Comparison of ENCODE assay signal across 8 cellular contexts in genomic region chr2:45649457-45649854, GRCh38. TPM values are rescaled to one million over a fixed set of nuclear protein-coding genes. Genes with fewer than 3 reads are reported as not detected.
A peak's percentile ranks its signal among the peaks of the same experiment; 100 is the strongest.
DNase-seq lines count a peak whose midpoint lies in the region; ATAC-seq, FAIRE-seq and TF ChIP-seq lines count a peak whose summit lies in the region.

No MANE protein-coding gene starts in this region.

- 7 to 11% (median 7%) methylated on average over 10 of the region's 10 CpGs for WGBS in adipose tissue, 3 donors
- WGBS in suprapubic skin, result 16% methylated on average over 10 of the region's 10 CpGs

- no peak overlapping the region for H3K27ac ChIP-seq in A673 (ENCODE audit: low read depth, low read length, poor library complexity, severe bottlenecking)
- peak overlapping the region; percentile 96; the same call in 1 of the 2 replicates for H3K27ac ChIP-seq in HEK293 (ENCODE audit: extremely low read depth, low read depth, low read length)
- H3K27ac ChIP-seq in adipose tissue (ENCODE audit: low read depth, low read length), result peak overlapping the region; percentile 94
- H3K27ac ChIP-seq in kidney (ENCODE audit: low read depth in 2 of 2, low read length in 2 of 2), result peak overlapping the region; percentile 97 to 99
- H3K27ac ChIP-seq in suprapubic skin, result peak overlapping the region; percentile 98

- peaks cover 44% of the 10 kb centered on the region for H3K27me3 ChIP-seq in A673 (replicated peaks; ENCODE audit: insufficient read depth, low read depth, low read length, poor library complexity)
- H3K27me3 ChIP-seq in suprapubic skin, result no peaks in the 10 kb centered on the region

- intact Hi-C loops in A673 (cut with micrococcal nuclease; ENCODE audit: unreplicated experiment) (no loop called here), kidney (cut with DNase I) (loop anchor here (10.0 kb wide), 1 partner anchor 125 kb away; no protein-coding TSS in a partner anchor)

- POLR2A ChIA-PET in A673 (lab: Charles Lee; ENCODE audit: low non-redundant PET) (no interaction called here), HEK293 (lab: Yijun Ruan, JAX) (interaction anchor here (1.1 to 1.2 kb wide), 2 partner anchors 113 to 129 kb away, joined by 3 read pairs; no protein-coding TSS in a partner anchor), GM10248 (lab: Yijun Ruan, JAX) (interaction anchor here (0.6 to 0.9 kb wide), 3 partner anchors 39 to 80 kb away, joined by 3 to 5 read pairs (median 3); partner anchors contain the start of gene SRBD1)

- BruUV-seq in A673 (replicated peaks; lab: Mats Ljungman, UMichigan), result no TSS peak

- peak overlapping the region; percentile 73 for H3K4me3 ChIP-seq in A673 (ENCODE audit: low read depth, low read length, poor library complexity, severe bottlenecking)
- peak overlapping the region; percentile 75; the same call in 1 of the 2 replicates for H3K4me3 ChIP-seq in HEK293 (ENCODE audit: low read depth, low read length)
- H3K4me3 ChIP-seq in kidney (ENCODE audit: low read length in 2 of 2), result peak overlapping the region; percentile 76 to 95
- H3K4me3 ChIP-seq in suprapubic skin, result peak overlapping the region; percentile 94

- H3K4me1 ChIP-seq in A673 (ENCODE audit: insufficient read depth, low read length, poor library complexity, severe bottlenecking) (peaks cover 19% of the 10 kb centered on the region), HEK293 (ENCODE audit: control insufficient read depth, insufficient read depth, low read length) (peaks cover 22% of the 10 kb centered on the region), kidney (ENCODE audit: control insufficient read depth in 1 of 2, insufficient read depth in 1 of 2, low read depth in 1 of 2, low read length in 2 of 2) (peaks cover 18 to 32% of the 10 kb centered on the region in 2 donors), suprapubic skin (peaks cover 39% of the 10 kb centered on the region)

- DNase-seq in A673 (ENCODE audit: low spot score) (no peak), kidney (no peak), suprapubic skin (ENCODE audit: low spot score in 2 of 2) (no peak), NCI-H226 (no peak), GM10248 (ENCODE audit: extremely low spot score) (no peak)

- TF ChIP-seq EP300 in suprapubic skin (IDR thresholded peaks at IDR 0.05), result no peak

- FAIRE-seq in kidney (lab: Jason Lieb, UNC), result no peak

- ATAC-seq in GM21786 (IDR thresholded peaks at IDR 0.05; ENCODE audit: unreplicated experiment), result no peak

- no peaks in the 10 kb centered on the region for H3K36me3 ChIP-seq in A673 (ENCODE audit: insufficient read depth, low read length, poor library complexity, severe bottlenecking)
- H3K36me3 ChIP-seq in HEK293 (ENCODE audit: control insufficient read depth in 2 of 2, insufficient read depth in 1 of 2, low read length in 2 of 2), result no peaks in the 10 kb centered on the region
- no peaks in the 10 kb centered on the region for H3K36me3 ChIP-seq in kidney (ENCODE audit: control insufficient read depth in 1 of 2, insufficient read depth in 2 of 2, low read length in 2 of 2)
- H3K36me3 ChIP-seq in suprapubic skin, result no peaks in the 10 kb centered on the region

- TF ChIP-seq CTCF in A673 (conservative IDR thresholded peaks at IDR 0.05; ENCODE audit: low read depth, low read length), result no peak
- TF ChIP-seq CTCF in HEK293 (tag by site-specific recombination; IDR thresholded peaks at IDR 0.05), result no peak
- TF ChIP-seq CTCF in kidney (IDR thresholded peaks at IDR 0.05; ENCODE audit: borderline replicate concordance, extremely low read depth, insufficient read depth), result no peak
- TF ChIP-seq CTCF in suprapubic skin (IDR thresholded peaks at IDR 0.05), result no peak
- no peak for TF ChIP-seq CTCF in GM10248 (IDR thresholded peaks at IDR 0.05; ENCODE audit: control extremely low read depth, extremely low read depth, low read depth, missing control alignments)

- H3K9me3 ChIP-seq in A673 (ENCODE audit: low read depth, low read length, poor library complexity, severe bottlenecking) (no peaks in the 10 kb centered on the region), HEK293 (ENCODE audit: control insufficient read depth, insufficient read depth, low read depth, low read length) (no peaks in the 10 kb centered on the region), kidney (ENCODE audit: control insufficient read depth in 1 of 2, low read length in 2 of 2) (no peaks in the 10 kb centered on the region), suprapubic skin (no peaks in the 10 kb centered on the region)

- no peak for TF ChIP-seq POLR2A in suprapubic skin (IDR thresholded peaks at IDR 0.05)

- CTCF ChIA-PET in A673 (lab: Charles Lee) (no interaction called here), HEK293 (lab: Yijun Ruan, JAX) (interaction anchor here (0.5 to 1.6 kb wide), 6 partner anchors 22 to 287 kb away, joined by 3 to 13 read pairs (median 3); no protein-coding TSS in a partner anchor), GM10248 (lab: Yijun Ruan, JAX) (interaction anchor here (1.0 to 3.0 kb wide), 7 partner anchors 10 to 287 kb away, joined by 3 to 12 read pairs (median 7); no protein-coding TSS in a partner anchor)

- peak overlapping the region; percentile 57 to 85 for H3K9ac ChIP-seq in kidney (ENCODE audit: low read length in 2 of 2)

TF ChIP-seq in HEK293, 187 proteins besides CTCF, POLR2A, EP300 and RAD21:
- TF ChIP-seq ZNF654 (tag by site-specific recombination; IDR thresholded peaks at IDR 0.05; ENCODE audit: low read depth) (peak; percentile 11; the same call in 1 of the 2 replicates), WT1 (tag by site-specific recombination; IDR thresholded peaks at IDR 0.05) (no peak)

RNA-seq across cellular contexts. Expression of gene PRKCE, which starts 2.0 kb away (rescaled TPM):
- total RNA-seq in A673 (2021) (1.7 and 2.4 TPM in 2 replicates), kidney (27.3 TPM), suprapubic skin (10 to 100 TPM in 2 of 4 donors, 1 to 10 TPM in 2; 7.9 to 18.3 (median 12.5) TPM)
- polyA plus RNA-seq in adipose tissue (1 to 10 TPM; 2.8 to 4.6 (median 3.5) TPM), kidney (ENCODE audit: insufficient read depth, low read depth, low replicate concordance) (11.1 TPM)

RNA-seq across cellular contexts. Expression of gene SRBD1, which starts 38.4 kb away (rescaled TPM):
- 16.7 and 21.9 TPM in 2 replicates for total RNA-seq in A673 (2021)
- 1 to 10 TPM; 4.7 to 5.2 (median 4.9) TPM for polyA plus RNA-seq in adipose tissue
- total RNA-seq in kidney, result 19.5 TPM
- 5.4 TPM for polyA plus RNA-seq in kidney (ENCODE audit: insufficient read depth, low read depth, low replicate concordance)
- total RNA-seq in suprapubic skin, result 1 to 10 TPM; 6.1 to 9.6 (median 7.2) TPM
